ENCODE assay signal across 1 cellular context in the genomic region with DNA sequence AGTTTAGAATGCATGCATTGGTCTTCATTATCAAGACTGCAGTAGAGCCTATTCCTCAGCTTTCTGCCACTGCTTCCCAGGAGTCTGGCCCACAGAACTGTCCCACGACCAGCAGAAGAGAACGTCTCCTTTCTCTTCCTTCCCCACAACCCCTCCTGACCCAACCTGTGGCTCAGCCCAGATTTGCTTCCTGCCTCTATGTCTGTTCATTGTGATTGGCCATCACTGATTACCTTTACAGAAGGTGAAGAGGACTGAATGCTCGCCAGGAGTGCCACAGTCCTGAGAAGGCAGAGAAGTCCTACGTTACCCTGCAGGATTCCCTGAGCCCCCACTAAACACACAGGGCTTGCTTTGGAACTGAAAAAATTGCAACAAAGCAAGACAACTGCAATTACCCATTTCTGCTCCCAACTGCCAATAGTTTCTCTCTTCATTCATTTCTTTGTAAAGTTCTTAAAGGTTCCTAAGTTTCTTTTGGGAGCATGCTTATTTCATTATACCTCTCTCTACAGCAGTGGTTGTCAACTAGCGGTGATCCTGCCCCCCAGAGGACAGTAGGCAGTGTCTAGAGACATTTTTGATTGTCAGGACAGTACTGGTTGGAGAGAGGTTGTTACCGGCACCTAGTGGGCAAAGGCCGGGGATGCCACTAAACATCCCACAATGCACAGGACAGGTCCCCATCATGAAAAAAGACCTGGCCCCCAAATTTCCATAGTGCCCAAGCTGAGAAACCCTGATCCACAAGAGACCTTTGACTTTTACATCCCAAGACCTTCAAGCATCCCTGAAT.
A peak's percentile ranks its signal among the peaks of the same experiment; 100 is the strongest.
TF ChIP-seq lines count a peak whose summit lies in the region.

No MANE protein-coding gene starts in this region.

TF ChIP-seq in H1, 55 proteins besides CTCF, POLR2A, EP300 and RAD21:
- TF ChIP-seq NANOG (IDR thresholded peaks at IDR 0.05; ENCODE audit: insufficient read depth, low read depth, low read length, poor library complexity, severe bottlenecking) (no peak), GTF2F1 (IDR thresholded peaks at IDR 0.05; ENCODE audit: borderline replicate concordance, low read depth, low read length) (no peak), SIN3A (conservative IDR thresholded peaks at IDR 0.05 in 1 of 2, IDR thresholded peaks at IDR 0.05 in 1 of 2; ENCODE audit: low read depth in 1 of 2, low read length in 2 of 2) (peak in 1 of 2 experiments; percentile 65; a peak in 1 of 4 replicates), SP2 (IDR thresholded peaks at IDR 0.05; ENCODE audit: low read length) (no peak), PHF8 (conservative IDR thresholded peaks at IDR 0.05; ENCODE audit: low read depth, low read length) (no peak)
